In genomic region chr1:3773572-3774502, GRCh38 we compare ENCODE assay signal across 1 cellular context.
TF ChIP-seq lines count a peak whose summit lies in the region.

No MANE protein-coding gene starts in this region.

TF ChIP-seq in K562, 482 proteins besides CTCF, POLR2A, EP300 and RAD21 (continued from another document and continues in another):
- TF ChIP-seq HBP1 (CRISPR knock-in tag; IDR thresholded peaks at IDR 0.05) (no peak), GABPA (tag; conservative IDR thresholded peaks at IDR 0.05; ENCODE audit: low read depth) (no peak; the same call in 1 of the 2 replicates), KAT8 (IDR thresholded peaks at IDR 0.05; ENCODE audit: low read depth) (no peak), FOXA3 (CRISPR knock-in tag; conservative IDR thresholded peaks at IDR 0.05 in 1 of 2, IDR thresholded peaks at IDR 0.05 in 1 of 2) (peak; percentile 43 to 87; a peak in 2 of 4 replicates), ZBTB43 (CRISPR knock-in tag; IDR thresholded peaks at IDR 0.05) (no peak), EZH2 (IDR thresholded peaks at IDR 0.05; ENCODE audit: borderline replicate concordance, low read depth, low read length) (no peak), RCOR1 (IDR thresholded peaks at IDR 0.05; ENCODE audit: borderline replicate concordance in 1 of 2, low read depth in 2 of 2, low read length in 2 of 2) (no peak), HINFP (tag; conservative IDR thresholded peaks at IDR 0.05; ENCODE audit: low read depth) (no peak), GABPB2 (CRISPR knock-in tag; conservative IDR thresholded peaks at IDR 0.05) (no peak), HOXB6 (CRISPR knock-in tag; IDR thresholded peaks at IDR 0.05; ENCODE audit: borderline replicate concordance) (no peak), GTF2B (IDR thresholded peaks at IDR 0.05; ENCODE audit: extremely low read depth, insufficient read length) (no peak), BRCA1 (IDR thresholded peaks at IDR 0.05) (no peak), BRCA1 (CRISPR knock-in tag; IDR thresholded peaks at IDR 0.05) (no peak), PPARD (CRISPR knock-in tag; IDR thresholded peaks at IDR 0.05) (no peak), RBM17 (IDR thresholded peaks at IDR 0.05; ENCODE audit: borderline replicate concordance, low read depth, low read length) (no peak), CBX5 (IDR thresholded peaks at IDR 0.05; ENCODE audit: borderline replicate concordance, low read depth) (no peak), NR2F6 (CRISPR knock-in tag; IDR thresholded peaks at IDR 0.05) (no peak), HMGXB4 (CRISPR knock-in tag; IDR thresholded peaks at IDR 0.05) (no peak), NUFIP1 (IDR thresholded peaks at IDR 0.05; ENCODE audit: partially characterized antibody) (no peak), ZNF76 (CRISPR knock-in tag; IDR thresholded peaks at IDR 0.05; ENCODE audit: borderline replicate concordance) (no peak), HMBOX1 (IDR thresholded peaks at IDR 0.05) (no peak), ZC3H4 (CRISPR knock-in tag; IDR thresholded peaks at IDR 0.05; ENCODE audit: borderline replicate concordance) (no peak), E2F1 (CRISPR knock-in tag; IDR thresholded peaks at IDR 0.05) (no peak), ZBTB1 (CRISPR knock-in tag; IDR thresholded peaks at IDR 0.05; ENCODE audit: borderline replicate concordance, low read depth) (no peak), ZNF431 (CRISPR knock-in tag; IDR thresholded peaks at IDR 0.05) (no peak), MAFK (IDR thresholded peaks at IDR 0.05; ENCODE audit: low read length) (no peak), CBFB (CRISPR knock-in tag; IDR thresholded peaks at IDR 0.05) (no peak), TBP (optimal IDR thresholded peaks at IDR 0.05; ENCODE audit: low read depth, low read length) (no peak), TAF9B (IDR thresholded peaks at IDR 0.05; ENCODE audit: partially characterized antibody) (no peak), TEAD4 (IDR thresholded peaks at IDR 0.05; ENCODE audit: low read length) (no peak), TEAD4 (CRISPR knock-in tag; IDR thresholded peaks at IDR 0.05; ENCODE audit: borderline replicate concordance) (no peak), ELF2 (CRISPR knock-in tag; IDR thresholded peaks at IDR 0.05) (no peak), ZFPM2 (CRISPR knock-in tag; IDR thresholded peaks at IDR 0.05) (no peak), FIP1L1 (IDR thresholded peaks at IDR 0.05; ENCODE audit: low read depth, low read length, poor library complexity, severe bottlenecking) (no peak), RBM25 (IDR thresholded peaks at IDR 0.05; ENCODE audit: low read depth, low read length, severe bottlenecking) (no peak), TCF7L2 (IDR thresholded peaks at IDR 0.05; ENCODE audit: low read depth, low read length) (no peak), CGGBP1 (CRISPR knock-in tag; IDR thresholded peaks at IDR 0.05) (no peak), TAF7 (tag; IDR thresholded peaks at IDR 0.05) (no peak), ETV1 (tag; conservative IDR thresholded peaks at IDR 0.05; ENCODE audit: low read depth) (no peak), ZFX (CRISPR knock-in tag; IDR thresholded peaks at IDR 0.05) (no peak), ESRRB (CRISPR knock-in tag; IDR thresholded peaks at IDR 0.05; ENCODE audit: borderline replicate concordance) (no peak), SRSF1 (IDR thresholded peaks at IDR 0.05; ENCODE audit: low read depth, low read length) (no peak), KHSRP (IDR thresholded peaks at IDR 0.05) (no peak), ZHX1 (conservative IDR thresholded peaks at IDR 0.05; ENCODE audit: low read length) (no peak), USF1 (CRISPR knock-in tag; IDR thresholded peaks at IDR 0.05) (no peak), ZBTB9 (CRISPR knock-in tag; IDR thresholded peaks at IDR 0.05) (no peak; the same call in 1 of the 2 replicates), KAT2B (IDR thresholded peaks at IDR 0.05; ENCODE audit: low read depth, low read length) (no peak), FOXP1 (CRISPR knock-in tag; IDR thresholded peaks at IDR 0.05) (no peak), PTRF (tag; IDR thresholded peaks at IDR 0.05) (no peak), BCL6 (CRISPR knock-in tag; IDR thresholded peaks at IDR 0.05) (no peak)
